1 cellular context compared by ENCODE assay signal in the genomic region with DNA sequence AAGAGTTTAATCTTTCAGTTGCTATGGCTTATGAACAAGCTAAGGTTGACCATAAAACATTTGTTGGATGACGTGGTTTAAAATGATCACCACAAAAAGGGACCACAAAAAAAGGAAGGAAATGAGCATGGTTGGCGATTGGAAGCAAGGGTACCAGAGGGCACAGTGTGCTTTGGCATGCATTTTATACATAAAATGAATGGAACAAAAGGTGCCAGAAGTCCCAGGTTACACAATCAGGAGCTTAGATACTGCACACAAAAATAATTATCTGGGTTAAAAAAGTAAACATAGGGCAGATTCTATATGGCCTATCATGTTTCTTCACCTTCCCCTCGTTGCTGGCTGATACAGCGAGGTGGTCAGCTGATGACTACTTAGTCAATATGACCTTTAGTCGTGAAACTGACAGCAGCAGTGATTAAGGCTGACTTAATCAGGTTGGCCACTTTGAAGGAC.
TF ChIP-seq lines count a peak whose summit lies in the region.

No MANE protein-coding gene starts in this region.

TF ChIP-seq in HepG2, 621 proteins besides CTCF, POLR2A, EP300 and RAD21 (continued from another document):
- TF ChIP-seq, protein P1, sequence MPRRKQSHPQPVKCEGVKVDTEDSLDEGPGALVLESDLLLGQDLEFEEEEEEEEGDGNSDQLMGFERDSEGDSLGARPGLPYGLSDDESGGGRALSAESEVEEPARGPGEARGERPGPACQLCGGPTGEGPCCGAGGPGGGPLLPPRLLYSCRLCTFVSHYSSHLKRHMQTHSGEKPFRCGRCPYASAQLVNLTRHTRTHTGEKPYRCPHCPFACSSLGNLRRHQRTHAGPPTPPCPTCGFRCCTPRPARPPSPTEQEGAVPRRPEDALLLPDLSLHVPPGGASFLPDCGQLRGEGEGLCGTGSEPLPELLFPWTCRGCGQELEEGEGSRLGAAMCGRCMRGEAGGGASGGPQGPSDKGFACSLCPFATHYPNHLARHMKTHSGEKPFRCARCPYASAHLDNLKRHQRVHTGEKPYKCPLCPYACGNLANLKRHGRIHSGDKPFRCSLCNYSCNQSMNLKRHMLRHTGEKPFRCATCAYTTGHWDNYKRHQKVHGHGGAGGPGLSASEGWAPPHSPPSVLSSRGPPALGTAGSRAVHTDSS (CRISPR knock-in tag; conservative IDR thresholded peaks at IDR 0.05): no peak
- TF ChIP-seq ISL2 (CRISPR knock-in tag; IDR thresholded peaks at IDR 0.05) (peak; percentile 53; the same call in 1 of the 2 replicates), HDAC1 (CRISPR knock-in tag; IDR thresholded peaks at IDR 0.05) (0 out of 2 replicates have a peak, but pooled peaks have one; percentile 44), ZNF432 (CRISPR knock-in tag; IDR thresholded peaks at IDR 0.05; ENCODE audit: borderline replicate concordance) (no peak), STAG1 (CRISPR knock-in tag; IDR thresholded peaks at IDR 0.05) (no peak), NR2C2 (CRISPR knock-in tag; IDR thresholded peaks at IDR 0.05; ENCODE audit: borderline replicate concordance) (no peak), MXI1 (IDR thresholded peaks at IDR 0.05; ENCODE audit: borderline replicate concordance, low read depth, low read length) (no peak; the same call in 2 of the 3 replicates), CREB1 (IDR thresholded peaks at IDR 0.05) (no peak), CREB1 (CRISPR knock-in tag; IDR thresholded peaks at IDR 0.05) (peak; percentile 63), ZNF607 (CRISPR knock-in tag; IDR thresholded peaks at IDR 0.05; ENCODE audit: borderline replicate concordance) (no peak), KDM2A (CRISPR knock-in tag; IDR thresholded peaks at IDR 0.05; ENCODE audit: borderline replicate concordance, low read depth) (no peak), EHMT2 (IDR thresholded peaks at IDR 0.05; ENCODE audit: borderline replicate concordance, low read depth, low read length) (0 out of 2 replicates have a peak, but pooled peaks have one; percentile 40), KLF16 (CRISPR knock-in tag; IDR thresholded peaks at IDR 0.05) (no peak), SOX5 (CRISPR knock-in tag; IDR thresholded peaks at IDR 0.05; ENCODE audit: borderline replicate concordance) (0 out of 2 replicates have a peak, but pooled peaks have one; percentile 57), XRCC5 (optimal IDR thresholded peaks at IDR 0.05; ENCODE audit: low read length) (no peak), ONECUT2 (CRISPR knock-in tag; IDR thresholded peaks at IDR 0.05) (no peak), ZXDC (CRISPR knock-in tag; IDR thresholded peaks at IDR 0.05) (no peak), ZNF619 (CRISPR knock-in tag; IDR thresholded peaks at IDR 0.05) (no peak), BRD4 (CRISPR knock-in tag; IDR thresholded peaks at IDR 0.05) (no peak), ZNF614 (CRISPR knock-in tag; IDR thresholded peaks at IDR 0.05; ENCODE audit: borderline replicate concordance) (0 out of 2 replicates have a peak, but pooled peaks have one; percentile 60), TGIF2 (CRISPR knock-in tag; IDR thresholded peaks at IDR 0.05) (peak; percentile 77), JUN (CRISPR knock-in tag; IDR thresholded peaks at IDR 0.05) (peak; percentile 56; the same call in 1 of the 2 replicates), SRSF9 (IDR thresholded peaks at IDR 0.05; ENCODE audit: borderline replicate concordance, insufficient read depth, low read depth, low read length, poor library complexity, severe bottlenecking) (no peak), ZNF430 (CRISPR knock-in tag; IDR thresholded peaks at IDR 0.05) (no peak), SRF (IDR thresholded peaks at IDR 0.05; ENCODE audit: low read depth, low read length) (no peak), USF2 (IDR thresholded peaks at IDR 0.05; ENCODE audit: low read depth, low read length) (peak; percentile 61), USF2 (CRISPR knock-in tag; IDR thresholded peaks at IDR 0.05; ENCODE audit: borderline replicate concordance) (peak; percentile 70; the same call in 1 of the 2 replicates), ZNF782 (CRISPR knock-in tag; IDR thresholded peaks at IDR 0.05; ENCODE audit: borderline replicate concordance) (no peak), ZSCAN20 (CRISPR knock-in tag; IDR thresholded peaks at IDR 0.05; ENCODE audit: borderline replicate concordance) (no peak), DMTF1 (CRISPR knock-in tag; IDR thresholded peaks at IDR 0.05) (no peak), KLF11 (CRISPR knock-in tag; IDR thresholded peaks at IDR 0.05) (no peak), ZBTB7B (CRISPR knock-in tag; IDR thresholded peaks at IDR 0.05) (no peak)
- TF ChIP-seq, protein P2, sequence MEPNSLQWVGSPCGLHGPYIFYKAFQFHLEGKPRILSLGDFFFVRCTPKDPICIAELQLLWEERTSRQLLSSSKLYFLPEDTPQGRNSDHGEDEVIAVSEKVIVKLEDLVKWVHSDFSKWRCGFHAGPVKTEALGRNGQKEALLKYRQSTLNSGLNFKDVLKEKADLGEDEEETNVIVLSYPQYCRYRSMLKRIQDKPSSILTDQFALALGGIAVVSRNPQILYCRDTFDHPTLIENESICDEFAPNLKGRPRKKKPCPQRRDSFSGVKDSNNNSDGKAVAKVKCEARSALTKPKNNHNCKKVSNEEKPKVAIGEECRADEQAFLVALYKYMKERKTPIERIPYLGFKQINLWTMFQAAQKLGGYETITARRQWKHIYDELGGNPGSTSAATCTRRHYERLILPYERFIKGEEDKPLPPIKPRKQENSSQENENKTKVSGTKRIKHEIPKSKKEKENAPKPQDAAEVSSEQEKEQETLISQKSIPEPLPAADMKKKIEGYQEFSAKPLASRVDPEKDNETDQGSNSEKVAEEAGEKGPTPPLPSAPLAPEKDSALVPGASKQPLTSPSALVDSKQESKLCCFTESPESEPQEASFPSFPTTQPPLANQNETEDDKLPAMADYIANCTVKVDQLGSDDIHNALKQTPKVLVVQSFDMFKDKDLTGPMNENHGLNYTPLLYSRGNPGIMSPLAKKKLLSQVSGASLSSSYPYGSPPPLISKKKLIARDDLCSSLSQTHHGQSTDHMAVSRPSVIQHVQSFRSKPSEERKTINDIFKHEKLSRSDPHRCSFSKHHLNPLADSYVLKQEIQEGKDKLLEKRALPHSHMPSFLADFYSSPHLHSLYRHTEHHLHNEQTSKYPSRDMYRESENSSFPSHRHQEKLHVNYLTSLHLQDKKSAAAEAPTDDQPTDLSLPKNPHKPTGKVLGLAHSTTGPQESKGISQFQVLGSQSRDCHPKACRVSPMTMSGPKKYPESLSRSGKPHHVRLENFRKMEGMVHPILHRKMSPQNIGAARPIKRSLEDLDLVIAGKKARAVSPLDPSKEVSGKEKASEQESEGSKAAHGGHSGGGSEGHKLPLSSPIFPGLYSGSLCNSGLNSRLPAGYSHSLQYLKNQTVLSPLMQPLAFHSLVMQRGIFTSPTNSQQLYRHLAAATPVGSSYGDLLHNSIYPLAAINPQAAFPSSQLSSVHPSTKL (CRISPR knock-in tag; IDR thresholded peaks at IDR 0.05): peak; percentile 84
- TF ChIP-seq, protein P3, sequence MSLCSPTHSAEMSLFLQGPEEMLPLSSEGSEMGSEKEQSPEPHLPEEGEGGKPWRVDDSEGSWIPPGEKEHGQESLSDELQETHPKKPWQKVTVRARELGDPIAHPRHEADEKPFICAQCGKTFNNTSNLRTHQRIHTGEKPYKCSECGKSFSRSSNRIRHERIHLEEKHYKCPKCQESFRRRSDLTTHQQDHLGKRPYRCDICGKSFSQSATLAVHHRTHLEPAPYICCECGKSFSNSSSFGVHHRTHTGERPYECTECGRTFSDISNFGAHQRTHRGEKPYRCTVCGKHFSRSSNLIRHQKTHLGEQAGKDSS (CRISPR knock-in tag; IDR thresholded peaks at IDR 0.05; ENCODE audit: borderline replicate concordance, low read depth): no peak
- TF ChIP-seq, protein P4, sequence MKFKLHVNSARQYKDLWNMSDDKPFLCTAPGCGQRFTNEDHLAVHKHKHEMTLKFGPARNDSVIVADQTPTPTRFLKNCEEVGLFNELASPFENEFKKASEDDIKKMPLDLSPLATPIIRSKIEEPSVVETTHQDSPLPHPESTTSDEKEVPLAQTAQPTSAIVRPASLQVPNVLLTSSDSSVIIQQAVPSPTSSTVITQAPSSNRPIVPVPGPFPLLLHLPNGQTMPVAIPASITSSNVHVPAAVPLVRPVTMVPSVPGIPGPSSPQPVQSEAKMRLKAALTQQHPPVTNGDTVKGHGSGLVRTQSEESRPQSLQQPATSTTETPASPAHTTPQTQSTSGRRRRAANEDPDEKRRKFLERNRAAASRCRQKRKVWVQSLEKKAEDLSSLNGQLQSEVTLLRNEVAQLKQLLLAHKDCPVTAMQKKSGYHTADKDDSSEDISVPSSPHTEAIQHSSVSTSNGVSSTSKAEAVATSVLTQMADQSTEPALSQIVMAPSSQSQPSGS (CRISPR knock-in tag; IDR thresholded peaks at IDR 0.05): no peak
- TF ChIP-seq, protein P5, sequence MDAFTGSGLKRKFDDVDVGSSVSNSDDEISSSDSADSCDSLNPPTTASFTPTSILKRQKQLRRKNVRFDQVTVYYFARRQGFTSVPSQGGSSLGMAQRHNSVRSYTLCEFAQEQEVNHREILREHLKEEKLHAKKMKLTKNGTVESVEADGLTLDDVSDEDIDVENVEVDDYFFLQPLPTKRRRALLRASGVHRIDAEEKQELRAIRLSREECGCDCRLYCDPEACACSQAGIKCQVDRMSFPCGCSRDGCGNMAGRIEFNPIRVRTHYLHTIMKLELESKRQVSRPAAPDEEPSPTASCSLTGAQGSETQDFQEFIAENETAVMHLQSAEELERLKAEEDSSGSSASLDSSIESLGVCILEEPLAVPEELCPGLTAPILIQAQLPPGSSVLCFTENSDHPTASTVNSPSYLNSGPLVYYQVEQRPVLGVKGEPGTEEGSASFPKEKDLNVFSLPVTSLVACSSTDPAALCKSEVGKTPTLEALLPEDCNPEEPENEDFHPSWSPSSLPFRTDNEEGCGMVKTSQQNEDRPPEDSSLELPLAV (CRISPR knock-in tag; conservative IDR thresholded peaks at IDR 0.05; ENCODE audit: low read depth): no peak
- TF ChIP-seq, protein P6, sequence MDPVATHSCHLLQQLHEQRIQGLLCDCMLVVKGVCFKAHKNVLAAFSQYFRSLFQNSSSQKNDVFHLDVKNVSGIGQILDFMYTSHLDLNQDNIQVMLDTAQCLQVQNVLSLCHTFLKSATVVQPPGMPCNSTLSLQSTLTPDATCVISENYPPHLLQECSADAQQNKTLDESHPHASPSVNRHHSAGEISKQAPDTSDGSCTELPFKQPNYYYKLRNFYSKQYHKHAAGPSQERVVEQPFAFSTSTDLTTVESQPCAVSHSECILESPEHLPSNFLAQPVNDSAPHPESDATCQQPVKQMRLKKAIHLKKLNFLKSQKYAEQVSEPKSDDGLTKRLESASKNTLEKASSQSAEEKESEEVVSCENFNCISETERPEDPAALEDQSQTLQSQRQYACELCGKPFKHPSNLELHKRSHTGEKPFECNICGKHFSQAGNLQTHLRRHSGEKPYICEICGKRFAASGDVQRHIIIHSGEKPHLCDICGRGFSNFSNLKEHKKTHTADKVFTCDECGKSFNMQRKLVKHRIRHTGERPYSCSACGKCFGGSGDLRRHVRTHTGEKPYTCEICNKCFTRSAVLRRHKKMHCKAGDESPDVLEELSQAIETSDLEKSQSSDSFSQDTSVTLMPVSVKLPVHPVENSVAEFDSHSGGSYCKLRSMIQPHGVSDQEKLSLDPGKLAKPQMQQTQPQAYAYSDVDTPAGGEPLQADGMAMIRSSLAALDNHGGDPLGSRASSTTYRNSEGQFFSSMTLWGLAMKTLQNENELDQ (CRISPR knock-in tag; IDR thresholded peaks at IDR 0.05; ENCODE audit: borderline replicate concordance): no peak
